Comparison of ENCODE assay signal across 8 cellular contexts in the genomic region with DNA sequence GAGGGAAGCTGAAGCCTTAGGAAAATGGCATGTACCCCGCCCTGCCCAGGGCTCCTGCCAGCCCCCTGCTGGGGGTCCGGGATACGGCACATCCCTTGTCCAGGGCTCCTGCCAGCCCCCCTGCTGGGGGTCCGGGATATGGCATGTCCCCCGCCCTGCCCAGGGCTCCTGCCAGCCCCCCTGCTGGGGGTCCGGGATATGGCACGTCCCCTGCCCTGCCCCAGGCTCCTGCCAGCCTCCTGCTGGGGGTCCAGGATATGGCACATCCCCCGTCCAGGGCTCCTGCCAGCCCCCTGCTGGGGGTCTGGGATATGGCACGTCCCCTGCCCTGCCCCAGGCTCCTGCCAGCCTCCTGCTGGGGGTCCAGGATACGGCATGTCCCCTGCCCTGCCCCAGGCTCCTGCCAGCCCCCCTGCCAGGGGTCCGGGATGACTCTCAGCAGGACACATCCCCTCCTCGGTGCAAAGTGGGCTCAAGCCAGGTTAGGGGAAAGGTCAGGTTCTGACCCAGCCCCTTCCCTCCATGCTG. TPM values are rescaled to one million over a fixed set of nuclear protein-coding genes. Genes with fewer than 3 reads are reported as not detected.
A peak's percentile ranks its signal among the peaks of the same experiment; 100 is the strongest.
DNase-seq lines count a peak whose midpoint lies in the region; ATAC-seq and TF ChIP-seq lines count a peak whose summit lies in the region.

No MANE protein-coding gene starts in this region.

- in situ Hi-C loops in astrocyte of the cerebellum (cut with HindIII; ENCODE audit: low sequenced_read_pairs), result no loop called here

- no peaks in the 10 kb centered on the region for H3K4me1 ChIP-seq in HEK293 (ENCODE audit: control insufficient read depth, insufficient read depth, low read length)
- peaks cover 1% of the 10 kb centered on the region for H3K4me1 ChIP-seq in lower lobe of right lung
- no peaks in the 10 kb centered on the region for H3K4me1 ChIP-seq in tibial artery

- H3K27ac ChIP-seq in HEK293 (ENCODE audit: extremely low read depth, low read depth, low read length), result no peak overlapping the region
- no peak overlapping the region for H3K27ac ChIP-seq in lower lobe of right lung
- H3K27ac ChIP-seq in tibial artery, result no peak overlapping the region

- no peak overlapping the region for H3K4me3 ChIP-seq in AG09309 (ENCODE audit: control insufficient read depth, low read depth, low read length)
- H3K4me3 ChIP-seq in HEK293 (ENCODE audit: low read depth, low read length), result no peak overlapping the region
- no peak overlapping the region for H3K4me3 ChIP-seq in astrocyte of the cerebellum (ENCODE audit: low read depth, low read length)
- H3K4me3 ChIP-seq in lower lobe of right lung, result no peak overlapping the region
- H3K4me3 ChIP-seq in tibial artery, result no peak overlapping the region

- H3K9me3 ChIP-seq in HEK293 (ENCODE audit: control insufficient read depth, insufficient read depth, low read depth, low read length) (no peaks in the 10 kb centered on the region), lower lobe of right lung (no peaks in the 10 kb centered on the region), tibial artery (no peaks in the 10 kb centered on the region)

- H3K36me3 ChIP-seq in HEK293 (ENCODE audit: control insufficient read depth in 2 of 2, insufficient read depth in 1 of 2, low read length in 2 of 2) (no peaks in the 10 kb centered on the region), lower lobe of right lung (no peaks in the 10 kb centered on the region), tibial artery (no peaks in the 10 kb centered on the region)

- POLR2A ChIA-PET in HEK293 (lab: Yijun Ruan, JAX), result no interaction called here

- TF ChIP-seq CTCF in AG09309 (IDR thresholded peaks at IDR 0.05; ENCODE audit: control insufficient read depth, insufficient read depth, low read depth, low read length, missing control alignments) (peak; percentile 60), HEK293 (tag by site-specific recombination; IDR thresholded peaks at IDR 0.05) (no peak), astrocyte of the cerebellum (IDR thresholded peaks at IDR 0.05; ENCODE audit: low read depth, low read length, missing control alignments) (peak; percentile 34), lower lobe of right lung (IDR thresholded peaks at IDR 0.05) (peak; percentile 67), tibial artery (IDR thresholded peaks at IDR 0.05) (no peak)

- CTCF ChIA-PET in HEK293 (lab: Yijun Ruan, JAX), result interaction anchor here (0.5 to 1.7 kb wide), 16 partner anchors 13 to 1777 kb away, joined by 3 to 10 read pairs (median 4); partner anchors contain the start of genes GLOD4 and MRM3

- no peak for DNase-seq in AG09309 (ENCODE audit: low read depth)
- no peak for DNase-seq in astrocyte of the cerebellum (ENCODE audit: low read depth)
- DNase-seq in lower lobe of right lung, result peak; percentile 42
- DNase-seq in tibial artery, result no peak
- no peak for DNase-seq in sciatic nerve (ENCODE audit: low spot score)
- DNase-seq in COR-L47 (lab: John Stamatoyannopoulos, UW), result no peak

- no peaks in the 10 kb centered on the region for H3K27me3 ChIP-seq in lower lobe of right lung (ENCODE audit: low read depth)
- peaks cover 0 to 21% of the 10 kb centered on the region in 2 donors for H3K27me3 ChIP-seq in tibial artery

- ATAC-seq in lower lobe of right lung (peak; percentile 41 to 54), GM19467 (IDR thresholded peaks at IDR 0.05; ENCODE audit: unreplicated experiment) (no peak), sciatic nerve (no peak)

- intact Hi-C loops in lower lobe of right lung (cut with DNase I) (no loop called here), tibial artery (cut with DNase I; ENCODE audit: low total_unique reads) (no loop called here), sciatic nerve (cut with DNase I) (no loop called here)

TF ChIP-seq in HEK293, 187 proteins besides CTCF, POLR2A, EP300 and RAD21:
- TF ChIP-seq ZSCAN23 (tag by site-specific recombination; IDR thresholded peaks at IDR 0.05) (no peak), ZNF112 (tag by site-specific recombination; IDR thresholded peaks at IDR 0.05) (no peak), SETDB1 (IDR thresholded peaks at IDR 0.05; ENCODE audit: insufficient read length, low read length) (peak; percentile 27), KLF1 (tag by site-specific recombination; IDR thresholded peaks at IDR 0.05) (no peak), ZNF571 (tag by site-specific recombination; IDR thresholded peaks at IDR 0.05) (no peak), ZNF416 (tag by site-specific recombination; IDR thresholded peaks at IDR 0.05) (no peak), GLIS1 (tag by site-specific recombination; IDR thresholded peaks at IDR 0.05) (peak; percentile 71), ZNF175 (tag by site-specific recombination; IDR thresholded peaks at IDR 0.05) (no peak), ZNF354C (tag by site-specific recombination; IDR thresholded peaks at IDR 0.05; ENCODE audit: borderline replicate concordance, low read depth) (no peak)
- TF ChIP-seq, protein P1, sequence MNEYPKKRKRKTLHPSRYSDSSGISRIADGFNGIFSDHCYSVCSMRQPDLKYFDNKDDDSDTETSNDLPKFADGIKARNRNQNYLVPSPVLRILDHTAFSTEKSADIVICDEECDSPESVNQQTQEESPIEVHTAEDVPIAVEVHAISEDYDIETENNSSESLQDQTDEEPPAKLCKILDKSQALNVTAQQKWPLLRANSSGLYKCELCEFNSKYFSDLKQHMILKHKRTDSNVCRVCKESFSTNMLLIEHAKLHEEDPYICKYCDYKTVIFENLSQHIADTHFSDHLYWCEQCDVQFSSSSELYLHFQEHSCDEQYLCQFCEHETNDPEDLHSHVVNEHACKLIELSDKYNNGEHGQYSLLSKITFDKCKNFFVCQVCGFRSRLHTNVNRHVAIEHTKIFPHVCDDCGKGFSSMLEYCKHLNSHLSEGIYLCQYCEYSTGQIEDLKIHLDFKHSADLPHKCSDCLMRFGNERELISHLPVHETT (tag by site-specific recombination; IDR thresholded peaks at IDR 0.05), result no peak
- TF ChIP-seq, protein P2, sequence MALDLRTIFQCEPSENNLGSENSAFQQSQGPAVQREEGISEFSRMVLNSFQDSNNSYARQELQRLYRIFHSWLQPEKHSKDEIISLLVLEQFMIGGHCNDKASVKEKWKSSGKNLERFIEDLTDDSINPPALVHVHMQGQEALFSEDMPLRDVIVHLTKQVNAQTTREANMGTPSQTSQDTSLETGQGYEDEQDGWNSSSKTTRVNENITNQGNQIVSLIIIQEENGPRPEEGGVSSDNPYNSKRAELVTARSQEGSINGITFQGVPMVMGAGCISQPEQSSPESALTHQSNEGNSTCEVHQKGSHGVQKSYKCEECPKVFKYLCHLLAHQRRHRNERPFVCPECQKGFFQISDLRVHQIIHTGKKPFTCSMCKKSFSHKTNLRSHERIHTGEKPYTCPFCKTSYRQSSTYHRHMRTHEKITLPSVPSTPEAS (tag by site-specific recombination; IDR thresholded peaks at IDR 0.05), result no peak

RNA-seq across cellular contexts. Expression of gene RPH3AL, which starts 43.2 kb away (rescaled TPM):
- 38.7 TPM for total RNA-seq in lower lobe of right lung
- 19.0 TPM for total RNA-seq in sciatic nerve

Comparison
In these comparisons a context has a peak if more than half of its experiments do, and no peak if none do; other contexts are left out.
1. CTCF ChIP-seq: peak in AG09309 (single experiment), astrocyte of the cerebellum (single experiment) and lower lobe of right lung (single experiment); none in HEK293 (single experiment) and tibial artery (0 of 2).
2. ATAC-seq: peak in lower lobe of right lung (2 of 2); none in GM19467 (single experiment) and sciatic nerve (single experiment).